ENCODE assay signal across 8 cellular contexts in the genomic region with DNA sequence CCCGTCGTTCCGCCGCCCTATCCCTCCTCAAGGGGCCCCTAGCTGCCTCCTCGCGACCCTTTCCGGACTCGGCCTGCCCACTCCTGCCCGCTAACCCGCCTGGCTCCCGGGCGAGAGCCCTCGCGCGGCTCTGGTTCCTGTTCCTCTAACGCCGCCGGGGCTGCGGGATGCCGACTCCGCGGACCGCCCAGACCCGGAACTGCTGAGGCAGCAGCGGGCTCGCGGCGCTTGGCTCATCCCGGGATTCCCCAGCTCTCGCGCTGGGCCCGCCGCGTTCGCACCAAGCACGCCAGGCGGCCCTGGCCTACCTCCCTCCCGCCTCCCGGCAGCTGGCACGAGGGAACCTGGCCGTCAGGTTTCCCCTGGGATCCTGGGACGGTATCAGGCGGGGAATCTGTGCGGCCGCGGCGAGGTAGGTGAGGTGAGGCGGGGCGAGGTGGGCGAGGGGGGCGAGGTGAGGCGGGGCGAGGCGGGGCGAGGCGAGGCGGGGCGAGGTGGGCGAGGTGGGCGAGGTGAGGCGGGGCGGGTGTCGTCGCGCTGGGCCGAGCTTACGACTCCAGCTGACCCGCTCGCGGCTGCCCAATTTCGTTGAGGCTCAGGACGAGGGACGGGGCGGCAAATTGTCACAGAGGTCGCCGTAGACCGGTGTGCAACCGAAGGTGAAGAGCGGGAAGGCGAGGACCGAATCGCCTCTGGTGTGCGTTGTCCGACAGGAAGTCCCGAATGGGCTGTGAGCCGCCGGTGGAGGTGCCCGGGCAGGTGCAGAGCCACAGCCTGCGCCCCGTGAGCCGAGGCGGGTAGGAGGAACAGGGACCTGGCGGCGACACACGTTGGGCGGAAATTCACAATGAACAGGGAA. TPM values are rescaled to one million over a fixed set of nuclear protein-coding genes. Genes with fewer than 3 reads are reported as not detected.
A peak's percentile ranks its signal among the peaks of the same experiment; 100 is the strongest.
DNase-seq lines count a peak whose midpoint lies in the region; ATAC-seq and TF ChIP-seq lines count a peak whose summit lies in the region.

A gene (minus strand): TSS at position 418 of the 859 bp plus-strand sequence. CDS start 10,364 bp downstream, outside the sequence.
A gene (plus strand): TSS at position 582 of the 859 bp plus-strand sequence. CDS start 1,082 bp downstream, outside the sequence.

- H3K4me3 Mint-ChIP-seq in CD14-positive monocyte = peak within 1 kb of the TSS; percentile 85 to 96
- peak within 1 kb of the TSS; percentile 77 for H3K4me3 Mint-ChIP-seq in activated T-helper 2 cell treated with anti-CD3 and anti-CD28 coated beads, Interferon-gamma antibody, Interleukin-2, Interleukin-4, amounts not matched to agents 10 μg/mL and 5 μg/mL and 100 μg/mL, durations not matched to agents 14 hours and 24 hours and 36 hours (ENCODE audit: low read depth)
- H3K4me3 Mint-ChIP-seq in natural killer cell treated with Interleukin-12 subunit alpha and Interleukin-12 subunit beta and Interleukin-15 and Interleukin-18, amount 100 ng/mL, for 72 hours = peak within 1 kb of the TSS; percentile 96

- DNase-seq in CD14-positive monocyte (ENCODE audit: low spot score) (peak; percentile 93), Panc1 (ENCODE audit: low read depth, low spot score) (no peak), fibroblast of peridontal ligament (ENCODE audit: extremely low read depth) (peak; percentile 75)
- peak; percentile 56 for DNase-seq in activated T-helper 2 cell treated with anti-CD3 and anti-CD28 coated beads, Interferon-gamma antibody, Interleukin-2, Interleukin-4, amounts not matched to agents 10 μg/mL and 5 μg/mL and 100 μg/mL, durations not matched to agents 14 hours and 24 hours and 36 hours (ENCODE audit: low spot score)
- DNase-seq in natural killer cell treated with Interleukin-12 subunit alpha and Interleukin-12 subunit beta and Interleukin-15 and Interleukin-18, amount 100 ng/mL, for 72 hours (ENCODE audit: low spot score) = peak; percentile 91
- peak; percentile 82 for DNase-seq in stimulated activated naive CD8-positive, alpha-beta T cell treated with anti-CD3 and anti-CD28 coated beads, Interleukin-15, Interleukin-2, amounts not matched to agents 100 U/mL and 50 U/mL, for 24 hours

- H3K4me3 ChIP-seq in Panc1 (ENCODE audit: low read depth in 2 of 2, low read length in 2 of 2) = peak within 1 kb of the TSS; percentile 69 to 76

- H3K4me1 Mint-ChIP-seq in CD14-positive monocyte = peaks cover 31% of the 10 kb centered on the region
- H3K4me1 Mint-ChIP-seq in activated T-helper 2 cell treated with anti-CD3 and anti-CD28 coated beads, Interferon-gamma antibody, Interleukin-2, Interleukin-4, amounts not matched to agents 10 μg/mL and 5 μg/mL and 100 μg/mL, durations not matched to agents 14 hours and 24 hours and 36 hours (ENCODE audit: low read depth) = peaks cover 10% of the 10 kb centered on the region
- peaks cover 22 to 40% of the 10 kb centered on the region in 2 donors for H3K4me1 Mint-ChIP-seq in natural killer cell treated with Interleukin-12 subunit alpha and Interleukin-12 subunit beta and Interleukin-15 and Interleukin-18, amount 100 ng/mL, for 72 hours (ENCODE audit: low read depth in 2 of 2)

- intact Hi-C loops in CD14-positive monocyte (cut with micrococcal nuclease) (loop anchor here (5.0 to 10.0 kb wide), 5 partner anchors 263 to 1155 kb away; a partner anchor contains a TSS), Panc1 (cut with micrococcal nuclease; ENCODE audit: unreplicated experiment) (no loop called here)
- intact Hi-C loops in activated T-helper 2 cell treated with anti-CD3 and anti-CD28 coated beads, Interferon-gamma antibody, Interleukin-2, Interleukin-4, amounts not matched to agents 10 μg/mL and 5 μg/mL and 100 μg/mL, durations not matched to agents 14 hours and 24 hours and 36 hours (cut with micrococcal nuclease) = loop anchor here (5.0 kb wide), 1 partner anchor 907 kb away; no protein-coding TSS in a partner anchor

- H3K36me3 ChIP-seq in Panc1 (ENCODE audit: control insufficient read depth, insufficient read depth, low read length) = no peaks in the 10 kb centered on the region

- CTCF ChIA-PET in Panc1 (lab: Charles Lee) = no interaction called here

- peak within 1 kb of the TSS; percentile 89 for H3K27ac ChIP-seq in Panc1 (ENCODE audit: low read length)

- POLR2A ChIA-PET in Panc1 (lab: Charles Lee) = interaction anchor here (0.6 to 1.2 kb wide), 2 partner anchors 49 to 1039 kb away, joined by 6 to 7 read pairs; no protein-coding TSS in a partner anchor

- H3K36me3 Mint-ChIP-seq in CD14-positive monocyte = peaks cover 20 to 24% of the 10 kb centered on the region in 2 donors
- H3K36me3 Mint-ChIP-seq in activated T-helper 2 cell treated with anti-CD3 and anti-CD28 coated beads, Interferon-gamma antibody, Interleukin-2, Interleukin-4, amounts not matched to agents 10 μg/mL and 5 μg/mL and 100 μg/mL, durations not matched to agents 14 hours and 24 hours and 36 hours (ENCODE audit: low read depth) = peaks cover 4% of the 10 kb centered on the region
- peaks cover 6% of the 10 kb centered on the region for H3K36me3 Mint-ChIP-seq in natural killer cell treated with Interleukin-12 subunit alpha and Interleukin-12 subunit beta and Interleukin-15 and Interleukin-18, amount 100 ng/mL, for 72 hours

- ATAC-seq in GM19035 (IDR thresholded peaks at IDR 0.05; ENCODE audit: unreplicated experiment) (peak; percentile 76), HG03196 (IDR thresholded peaks at IDR 0.05; ENCODE audit: unreplicated experiment) (peak; percentile 74), Panc1 (peak; percentile 96)
- peak; percentile 90 to 96 for ATAC-seq in natural killer cell treated with Interleukin-12 subunit alpha and Interleukin-12 subunit beta and Interleukin-15 and Interleukin-18, amount 100 ng/mL, for 72 hours
- peak; percentile 88 for ATAC-seq in stimulated activated naive CD8-positive, alpha-beta T cell treated with anti-CD3 and anti-CD28 coated beads, Interleukin-15, Interleukin-2, amounts not matched to agents 100 U/mL and 50 U/mL, for 24 hours

- TF ChIP-seq CTCF in CD14-positive monocyte (IDR thresholded peaks at IDR 0.05) (no peak), Panc1 (IDR thresholded peaks at IDR 0.05) (no peak)

- no peaks in the 10 kb centered on the region for H3K9me3 ChIP-seq in Panc1 (ENCODE audit: control insufficient read depth, insufficient read depth, low read depth, low read length)

- in situ Hi-C loops in Panc1 (cut with HindIII; ENCODE audit: low pct_unique_long_range_greater_than_20kb, low sequenced_read_pairs) = no loop called here

- peaks cover 4 to 6% (median 5%) of the 10 kb centered on the region in 3 donors for H3K27me3 Mint-ChIP-seq in CD14-positive monocyte (ENCODE audit: low read depth in 3 of 3)
- H3K27me3 Mint-ChIP-seq in activated T-helper 2 cell treated with anti-CD3 and anti-CD28 coated beads, Interferon-gamma antibody, Interleukin-2, Interleukin-4, amounts not matched to agents 10 μg/mL and 5 μg/mL and 100 μg/mL, durations not matched to agents 14 hours and 24 hours and 36 hours (ENCODE audit: low read depth) = peaks cover 49% of the 10 kb centered on the region
- H3K27me3 Mint-ChIP-seq in natural killer cell treated with Interleukin-12 subunit alpha and Interleukin-12 subunit beta and Interleukin-15 and Interleukin-18, amount 100 ng/mL, for 72 hours = no peaks in the 10 kb centered on the region

- peaks cover 0 to 2% (median 0%) of the 10 kb centered on the region in 7 donors for H3K9me3 Mint-ChIP-seq in CD14-positive monocyte
- no peaks in the 10 kb centered on the region for H3K9me3 Mint-ChIP-seq in activated T-helper 2 cell treated with anti-CD3 and anti-CD28 coated beads, Interferon-gamma antibody, Interleukin-2, Interleukin-4, amounts not matched to agents 10 μg/mL and 5 μg/mL and 100 μg/mL, durations not matched to agents 14 hours and 24 hours and 36 hours
- H3K9me3 Mint-ChIP-seq in natural killer cell treated with Interleukin-12 subunit alpha and Interleukin-12 subunit beta and Interleukin-15 and Interleukin-18, amount 100 ng/mL, for 72 hours = no peaks in the 10 kb centered on the region

- H3K4me1 ChIP-seq in Panc1 (ENCODE audit: control insufficient read depth, insufficient read depth, low read length) = no peaks in the 10 kb centered on the region; the same call in 1 of the 2 replicates

- BruUV-seq in Panc1 (replicated peaks; lab: Mats Ljungman, UMichigan) = no TSS peak

- no peaks in the 10 kb centered on the region for H3K27me3 ChIP-seq in Panc1 (ENCODE audit: control insufficient read depth, insufficient read depth, low read length)

- peak within 1 kb of the TSS; percentile 98 to 100 (median 99) for H3K27ac Mint-ChIP-seq in CD14-positive monocyte
- H3K27ac Mint-ChIP-seq in activated T-helper 2 cell treated with anti-CD3 and anti-CD28 coated beads, Interferon-gamma antibody, Interleukin-2, Interleukin-4, amounts not matched to agents 10 μg/mL and 5 μg/mL and 100 μg/mL, durations not matched to agents 14 hours and 24 hours and 36 hours = peak within 1 kb of the TSS; percentile 68
- H3K27ac Mint-ChIP-seq in natural killer cell treated with Interleukin-12 subunit alpha and Interleukin-12 subunit beta and Interleukin-15 and Interleukin-18, amount 100 ng/mL, for 72 hours = peak within 1 kb of the TSS; percentile 78 to 90

RNA-seq across cellular contexts. Expression of the first gene that starts in this region (rescaled TPM):
- polyA plus RNA-seq in CD14-positive monocyte = 1 to 10 TPM in 1 of 2 donors, under 1 TPM in 1; 0.52 to 8.0 TPM
- total RNA-seq in Panc1 (2021; ENCODE audit: unreplicated experiment) = 5.2 TPM
- polyA plus RNA-seq in Panc1 (2012; ENCODE audit: insufficient read length) = 2.0 TPM
- total RNA-seq in activated T-helper 2 cell treated with anti-CD3 and anti-CD28 coated beads, Interferon-gamma antibody, Interleukin-2, Interleukin-4, amounts not matched to agents 10 μg/mL and 5 μg/mL and 100 μg/mL, durations not matched to agents 14 hours and 24 hours and 36 hours = 0.11 and 0.34 TPM in 2 replicates
- total RNA-seq in natural killer cell treated with Interleukin-12 subunit alpha and Interleukin-12 subunit beta and Interleukin-15 and Interleukin-18, amount 100 ng/mL, for 72 hours = 1 to 10 TPM; 2.4 to 2.5 TPM

RNA-seq across cellular contexts. Expression of the second gene that starts in this region (rescaled TPM):
- polyA plus RNA-seq in CD14-positive monocyte = 1 to 10 TPM; 2.6 to 7.7 TPM
- total RNA-seq in Panc1 (2021; ENCODE audit: unreplicated experiment) = 2.1 TPM
- polyA plus RNA-seq in Panc1 (2012; ENCODE audit: insufficient read length) = 0.88 TPM
- total RNA-seq in activated T-helper 2 cell treated with anti-CD3 and anti-CD28 coated beads, Interferon-gamma antibody, Interleukin-2, Interleukin-4, amounts not matched to agents 10 μg/mL and 5 μg/mL and 100 μg/mL, durations not matched to agents 14 hours and 24 hours and 36 hours = 0.62 and 0.71 TPM in 2 replicates
- total RNA-seq in natural killer cell treated with Interleukin-12 subunit alpha and Interleukin-12 subunit beta and Interleukin-15 and Interleukin-18, amount 100 ng/mL, for 72 hours = 10 to 100 TPM in 1 of 2 donors, 1 to 10 TPM in 1; 9.7 to 11.8 TPM

Comparison
In these comparisons a context has a peak if more than half of its experiments do, and no peak if none do; other contexts are left out.
1. Peak in DNase-seq in activated T-helper 2 cell treated with anti-CD3 and anti-CD28 coated beads, Interferon-gamma antibody, Interleukin-2, Interleukin-4, amounts not matched to agents 10 μg/mL and 5 μg/mL and 100 μg/mL, durations not matched to agents 14 hours and 24 hours and 36 hours; RNA of the genes that start here not detected or under 1 TPM.